In genomic region chr10:87579563-87579962, GRCh38 we compare ENCODE assay signal across 2 cellular contexts.
TF ChIP-seq lines count a peak whose summit lies in the region.

No MANE protein-coding gene starts in this region.

TF ChIP-seq in SK-N-SH, 30 proteins besides CTCF, POLR2A, EP300 and RAD21 (continued from another document):
- TF ChIP-seq MEF2A (IDR thresholded peaks at IDR 0.05; ENCODE audit: borderline replicate concordance, low read depth): no peak
- no peak for TF ChIP-seq IRF3 (IDR thresholded peaks at IDR 0.05; ENCODE audit: low read depth, low read length)
- no peak for TF ChIP-seq RXRA (IDR thresholded peaks at IDR 0.05; ENCODE audit: borderline replicate concordance, low read depth)
- no peak for TF ChIP-seq YY1 (IDR thresholded peaks at IDR 0.05; ENCODE audit: low read depth)
- TF ChIP-seq USF2 (IDR thresholded peaks at IDR 0.05; ENCODE audit: borderline replicate concordance, low read depth, low read length): no peak
- no peak for TF ChIP-seq TEAD4 (IDR thresholded peaks at IDR 0.05; ENCODE audit: borderline replicate concordance, insufficient read depth)
- no peak for TF ChIP-seq POLR2AphosphoS5 (IDR thresholded peaks at IDR 0.05; ENCODE audit: low read depth, low read length)

TF ChIP-seq in WTC11, 78 proteins besides CTCF, POLR2A, EP300 and RAD21 (continued from another document):
- no peak for TF ChIP-seq ATF3 (CRISPR knock-in tag; conservative IDR thresholded peaks at IDR 0.05)
- no peak for TF ChIP-seq MLX (CRISPR knock-in tag; IDR thresholded peaks at IDR 0.05)
- no peak for TF ChIP-seq E2F4 (CRISPR knock-in tag; IDR thresholded peaks at IDR 0.05; ENCODE audit: borderline replicate concordance, low read depth)
- no peak for TF ChIP-seq NR3C1 (CRISPR knock-in tag; conservative IDR thresholded peaks at IDR 0.05; ENCODE audit: low read depth)
- TF ChIP-seq ESRRA (CRISPR knock-in tag; IDR thresholded peaks at IDR 0.05; ENCODE audit: borderline replicate concordance): no peak
- no peak for TF ChIP-seq TP53 (CRISPR knock-in tag; IDR thresholded peaks at IDR 0.05)
- TF ChIP-seq ZNF416 (CRISPR knock-in tag; IDR thresholded peaks at IDR 0.05): no peak
- TF ChIP-seq JUN (CRISPR knock-in tag; IDR thresholded peaks at IDR 0.05): no peak
- no peak for TF ChIP-seq STAT6 (CRISPR knock-in tag; conservative IDR thresholded peaks at IDR 0.05; ENCODE audit: low read depth)
- TF ChIP-seq KAT7 (CRISPR knock-in tag; IDR thresholded peaks at IDR 0.05; ENCODE audit: borderline replicate concordance): no peak
- no peak for TF ChIP-seq NFATC4 (CRISPR knock-in tag; IDR thresholded peaks at IDR 0.05)
